ENCODE assay signal across 27 cellular contexts in the genomic region with DNA sequence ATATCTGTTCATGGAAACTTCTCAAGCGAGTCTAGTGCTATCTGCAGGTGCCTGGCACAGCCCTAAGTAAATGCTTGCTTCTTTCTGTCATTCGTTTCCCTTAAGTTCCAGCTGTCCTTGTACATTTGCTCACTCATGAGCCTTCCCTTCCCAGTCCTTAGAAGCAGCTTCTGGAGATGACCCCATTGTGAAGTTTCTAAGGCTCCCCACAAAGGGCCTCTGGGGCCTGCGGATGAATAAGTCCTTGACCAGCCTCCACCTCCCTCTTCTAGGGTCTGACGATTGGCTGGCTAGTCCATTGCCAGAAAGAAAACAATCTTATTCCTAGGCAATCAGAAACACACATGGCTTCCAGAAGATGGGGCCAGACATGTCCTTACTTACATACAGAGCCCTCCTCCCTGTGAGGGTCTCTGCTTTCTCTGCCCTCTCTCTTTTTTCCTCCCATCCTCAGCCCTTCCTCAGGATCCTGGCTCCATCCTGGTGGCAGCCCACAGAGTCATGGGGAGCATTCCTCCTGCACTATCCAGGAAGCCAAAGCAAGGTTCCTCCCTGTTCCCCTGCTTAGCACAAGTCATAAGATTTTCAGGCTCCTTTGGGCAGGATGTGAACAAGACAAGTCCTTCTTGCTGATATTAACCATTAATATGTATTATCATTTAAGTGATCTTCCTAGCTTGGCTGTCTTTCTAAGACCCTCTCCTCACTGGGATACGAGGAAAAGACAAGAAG.
"Had no signal": no experiment of that assay in that cellular context is flagged by ENCODE, and none has a peak within 500 bp of the region (broad histone marks: within the 10 kb centered on the region; RNA-seq: fewer than 3 reads in every experiment).

No MANE protein-coding gene starts in this region.

- H3K36me3 ChIP-seq: neural progenitor cell, neutrophil, stomach, thyroid gland, transverse colon, upper lobe of left lung, vagina had no signal

- H3K4me1 ChIP-seq: neural progenitor cell, parathyroid adenoma, stomach, testis, thyroid gland, transverse colon, upper lobe of left lung, vagina had no signal

- H3K9ac ChIP-seq: neural progenitor cell, parathyroid adenoma had no signal

- ATAC-seq: left lobe of liver; natural killer cell; right cardiac atrium; sciatic nerve; stimulated activated naive B cell treated with anti-CD40 and anti-IgM and Interleukin-4, amounts not matched to agents 10 μg/mL and 1 μg/mL and 100 μg/mL, for 72 hours; stimulated activated naive CD8-positive, alpha-beta T cell treated with anti-CD3 and anti-CD28 coated beads, Interleukin-15, Interleukin-2, amounts not matched to agents 100 U/mL and 50 U/mL, for 24 hours had no signal

- H3K27me3 ChIP-seq: neural progenitor cell, testis, thyroid gland, transverse colon, upper lobe of left lung, vagina had no signal

- H3K9me3 ChIP-seq: neutrophil, testis, thyroid gland, transverse colon, upper lobe of left lung, vagina had no signal

- H3K27ac ChIP-seq: hepatocyte, neural progenitor cell, neutrophil, parathyroid adenoma, skin epidermis, stomach, testis, thyroid gland, transverse colon, upper lobe of left lung, vagina had no signal

- H3K4me2 ChIP-seq: hepatocyte, neural progenitor cell had no signal

- DNase-seq: islet precursor cell; mesendoderm; naive B cell; natural killer cell; nephron progenitor cell; occipital lobe; right cardiac atrium; stimulated activated CD4-positive, alpha-beta T cell treated with anti-CD3 and anti-CD28 coated beads, Interleukin-12 subunit alpha, Interleukin-12 subunit beta, amount 100 ng/mL, for 4 hours; stimulated activated CD4-positive, alpha-beta T cell treated with anti-CD3 and anti-CD28 coated beads, Interleukin-15, amount 100 ng/mL, for 24 hours; stimulated activated CD4-positive, alpha-beta T cell treated with anti-CD3 and anti-CD28 coated beads, Interleukin-2, amount 100 ng/mL, for 24 hours; stimulated activated CD4-positive, alpha-beta T cell treated with anti-CD3 and anti-CD28 coated beads, Interleukin-4, amount 100 ng/mL, for 1 hour; stimulated activated naive B cell treated with anti-CD40 and anti-IgM and Interleukin-4, amounts not matched to agents 10 μg/mL and 1 μg/mL and 100 μg/mL, for 72 hours; stimulated activated naive CD8-positive, alpha-beta T cell treated with anti-CD3 and anti-CD28 coated beads, Interleukin-15, Interleukin-2, amounts not matched to agents 100 U/mL and 50 U/mL, for 24 hours; stomach; testis; thyroid gland; transverse colon; upper lobe of left lung had no signal

- H3K4me3 ChIP-seq: hepatocyte, lung, neural progenitor cell, skin epidermis, stomach, testis, thyroid gland, transverse colon, upper lobe of left lung, vagina had no signal
